8 cellular contexts compared by ENCODE assay signal in the genomic region with DNA sequence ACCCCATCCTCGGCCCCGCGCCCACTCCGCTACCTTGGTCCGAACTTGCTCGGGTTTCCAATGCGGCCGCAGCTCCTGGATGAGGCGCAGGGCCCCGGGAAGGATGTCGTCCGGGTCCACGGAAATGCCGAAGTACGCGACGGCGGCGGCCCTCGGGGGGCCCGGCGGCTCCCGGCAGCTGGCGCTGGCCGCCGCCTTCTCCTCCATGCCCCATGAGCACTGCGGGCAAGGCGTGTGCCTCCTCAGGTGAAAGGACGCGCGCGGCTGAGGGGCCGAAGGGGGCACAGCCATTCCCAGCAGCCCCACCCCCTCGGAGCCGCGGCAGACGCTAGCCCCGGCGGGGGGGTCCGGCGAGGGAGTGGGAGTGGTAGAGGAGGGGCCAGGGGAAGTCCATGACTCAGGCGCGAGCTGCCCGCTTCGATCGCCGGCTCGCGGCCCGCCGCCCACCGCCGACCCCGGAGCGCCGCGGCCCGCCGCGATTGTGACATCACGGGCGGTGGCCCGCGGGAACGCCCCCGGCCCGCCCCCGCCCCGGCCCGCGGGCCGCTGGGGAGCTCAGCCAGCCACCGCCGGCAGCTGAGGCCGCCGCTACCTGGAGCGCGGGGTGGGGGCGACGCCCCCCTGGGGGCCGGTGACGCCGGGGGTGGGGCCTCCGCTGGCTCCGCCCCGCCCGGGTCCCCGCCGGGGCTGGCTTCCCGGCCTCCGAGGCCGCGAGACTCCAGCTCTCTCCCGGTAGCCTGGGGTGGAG. TPM values are rescaled to one million over a fixed set of nuclear protein-coding genes. Genes with fewer than 3 reads are reported as not detected.
A peak's percentile ranks its signal among the peaks of the same experiment; 100 is the strongest.
DNase-seq lines count a peak whose midpoint lies in the region; ATAC-seq and TF ChIP-seq lines count a peak whose summit lies in the region.

A gene with protein sequence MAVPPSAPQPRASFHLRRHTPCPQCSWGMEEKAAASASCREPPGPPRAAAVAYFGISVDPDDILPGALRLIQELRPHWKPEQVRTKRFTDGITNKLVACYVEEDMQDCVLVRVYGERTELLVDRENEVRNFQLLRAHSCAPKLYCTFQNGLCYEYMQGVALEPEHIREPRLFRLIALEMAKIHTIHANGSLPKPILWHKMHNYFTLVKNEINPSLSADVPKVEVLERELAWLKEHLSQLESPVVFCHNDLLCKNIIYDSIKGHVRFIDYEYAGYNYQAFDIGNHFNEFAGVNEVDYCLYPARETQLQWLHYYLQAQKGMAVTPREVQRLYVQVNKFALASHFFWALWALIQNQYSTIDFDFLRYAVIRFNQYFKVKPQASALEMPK (minus strand): TSS at position 483 of the 748 bp plus-strand sequence. CDS start 192 bp downstream, at position 291.

- H3K27me3 ChIP-seq in HUES48 (ENCODE audit: control insufficient read depth, insufficient read depth, low read length) (peaks cover 17% of the 10 kb centered on the region), iPS DF 6.9 (ENCODE audit: control insufficient read depth, insufficient read depth, low read length) (no peaks in the 10 kb centered on the region), sigmoid colon (peaks cover 0 to 4% (median 0%) of the 10 kb centered on the region in 3 donors)

- TF ChIP-seq CTCF in sigmoid colon (IDR thresholded peaks at IDR 0.05): no peak

- DNase-seq in AG08396 (ENCODE audit: low spot score): peak; percentile 92
- DNase-seq in T-cell: peak in 33 of 34 experiments; percentile 15 to 69 (median 46)
- peak; percentile 83 for DNase-seq in astrocyte of the hippocampus (ENCODE audit: low read depth, low spot score)
- no peak for DNase-seq in iPS DF 6.9 (ENCODE audit: low read depth, low spot score)
- DNase-seq in sigmoid colon: peak; percentile 84

- H3K36me3 ChIP-seq in HUES48 (ENCODE audit: control insufficient read depth, insufficient read depth, low read length) (no peaks in the 10 kb centered on the region), iPS DF 6.9 (ENCODE audit: control insufficient read depth, insufficient read depth, low read length) (no peaks in the 10 kb centered on the region), sigmoid colon (no peaks in the 10 kb centered on the region)

- H3K4me3 Mint-ChIP-seq in T-cell: peak within 1 kb of the TSS; percentile 75 to 78 (median 77)

- peaks cover 0 to 14% (median 8%) of the 10 kb centered on the region in 3 donors for H3K4me1 Mint-ChIP-seq in T-cell

- no peaks in the 10 kb centered on the region for H3K36me3 Mint-ChIP-seq in T-cell

- H3K9me3 Mint-ChIP-seq in T-cell: no peaks in the 10 kb centered on the region

- WGBS in iPS DF 6.9 (ENCODE audit: insufficient coverage, insufficient read length): no CpG with 5 or more reads among the region's 94 CpGs
- WGBS in sigmoid colon, 2 donors: 1% methylated on average over 94 of the region's 94 CpGs

- POLR2A ChIA-PET in T-cell (lab: Charles Lee): interaction anchor here (0.6 kb wide), 4 partner anchors 38 to 417 kb away, joined by 3 to 4 read pairs (median 3); no protein-coding TSS in a partner anchor

- H3K4me3 ChIP-seq in HUES48 (ENCODE audit: low read depth, low read length): peak within 1 kb of the TSS; percentile 77
- H3K4me3 ChIP-seq in iPS DF 6.9 (ENCODE audit: low read length): peak within 1 kb of the TSS; percentile 74
- peak within 1 kb of the TSS; percentile 58 to 86 (median 72) for H3K4me3 ChIP-seq in sigmoid colon

- intact Hi-C loops in sigmoid colon (cut with DNase I): no loop called here

- H3K27ac ChIP-seq in HUES48 (ENCODE audit: low read depth, low read length) (no peak within 1 kb of the TSS), iPS DF 6.9 (ENCODE audit: low read length) (no peak within 1 kb of the TSS), sigmoid colon (peak within 1 kb of the TSS; percentile 66 to 77 (median 72))

- H3K27ac Mint-ChIP-seq in T-cell: no peak within 1 kb of the TSS

- ATAC-seq in T-cell (replicated peaks in 1 of 4): peak; percentile 78 to 89 (median 80)
- ATAC-seq in GM21529 (IDR thresholded peaks at IDR 0.05; ENCODE audit: unreplicated experiment): no peak
- ATAC-seq in GM19328 (IDR thresholded peaks at IDR 0.05; ENCODE audit: unreplicated experiment): no peak

- CTCF ChIA-PET in T-cell (lab: Charles Lee): interaction anchor here (0.6 to 1.2 kb wide), 2 partner anchors 303 to 655 kb away, joined by 3 read pairs; no protein-coding TSS in a partner anchor

- TF ChIP-seq EP300 in sigmoid colon (IDR thresholded peaks at IDR 0.05): no peak

- no peak for TF ChIP-seq POLR2A in sigmoid colon (IDR thresholded peaks at IDR 0.05)

- H3K9ac ChIP-seq in HUES48 (ENCODE audit: low read depth, low read length): no peak within 1 kb of the TSS; the same call in 1 of the 2 replicates

- H3K9me3 ChIP-seq in HUES48 (ENCODE audit: control insufficient read depth, insufficient read depth, low read length) (no peaks in the 10 kb centered on the region), iPS DF 6.9 (ENCODE audit: control insufficient read depth, insufficient read depth, low read length) (no peaks in the 10 kb centered on the region), sigmoid colon (no peaks in the 10 kb centered on the region)

- peaks cover 29% of the 10 kb centered on the region for H3K4me1 ChIP-seq in HUES48 (ENCODE audit: control insufficient read depth, insufficient read depth, low read length)
- H3K4me1 ChIP-seq in iPS DF 6.9 (ENCODE audit: control insufficient read depth, insufficient read depth, low read length): peaks cover 26% of the 10 kb centered on the region
- peaks cover 0 to 24% (median 20%) of the 10 kb centered on the region in 4 donors for H3K4me1 ChIP-seq in sigmoid colon

- peaks cover 0 to 11% of the 10 kb centered on the region in 2 donors for H3K27me3 Mint-ChIP-seq in T-cell

RNA-seq across cellular contexts. Expression of the gene that starts here (rescaled TPM):
- 10 to 100 TPM in 1 of 5 donors, 1 to 10 TPM in 4; 3.4 to 11.1 (median 4.2) TPM for total RNA-seq in T-cell
- total RNA-seq in sigmoid colon: 10 to 100 TPM in 1 of 4 donors, 1 to 10 TPM in 3; 3.8 to 10.5 (median 8.3) TPM
- polyA plus RNA-seq in sigmoid colon: 1 to 10 TPM in 2 of 3 donors, under 1 TPM in 1; 0.46 to 6.6 (median 3.0) TPM

Comparison
In these comparisons a context has a peak if more than half of its experiments do, and no peak if none do; other contexts are left out.
1. H3K27ac ChIP-seq: peak in sigmoid colon (4 of 4); none in HUES48 (single experiment) and iPS DF 6.9 (single experiment).
2. ATAC-seq: peak in T-cell (4 of 4); none in GM21529 (single experiment) and GM19328 (single experiment).
3. Peak in every context shown above with its lines, with median percentiles within 50 percentile points of each other: H3K4me3 ChIP-seq.